ENCODE assay signal across 38 cellular contexts in the genomic region with DNA sequence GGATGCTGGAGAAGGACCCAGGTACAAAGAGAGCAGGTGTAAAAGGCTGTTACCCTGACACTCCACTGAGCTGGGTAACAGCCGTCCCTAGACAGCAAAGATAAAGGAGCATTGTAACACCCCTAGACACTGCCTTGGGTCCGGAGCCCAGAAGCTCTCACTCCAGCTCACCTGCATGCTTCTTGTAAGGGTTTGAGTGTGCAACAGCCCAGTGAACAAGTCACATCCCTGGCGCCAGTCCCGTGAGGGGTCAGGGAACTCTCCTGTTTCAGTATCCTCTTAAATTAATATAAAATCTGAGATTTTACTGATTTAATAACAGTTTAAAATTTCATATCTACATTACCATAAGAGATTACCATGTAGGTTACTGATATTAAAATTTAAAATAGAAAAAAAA.
"Had no signal": no experiment of that assay in that cellular context is flagged by ENCODE, and none has a peak within 500 bp of the region (broad histone marks: within the 10 kb centered on the region; RNA-seq: fewer than 3 reads in every experiment).

No MANE protein-coding gene starts in this region.

- H3K36me3 Mint-ChIP-seq: activated naive CD4-positive, alpha-beta T cell treated with anti-CD3 and anti-CD28 coated beads, Interleukin-2, amount 10 ng/mL, durations not matched to agents 7 days and 5 days; activated naive CD4-positive, alpha-beta T cell treated with anti-CD3 and anti-CD28 coated beads, Interleukin-2, amount 50 U/mL, for 24 hours; activated naive CD4-positive, alpha-beta T cell treated with anti-CD3 and anti-CD28 coated beads, Interleukin-2, amount 50 U/mL, for 72 hours; activated naive CD8-positive, alpha-beta T cell; activated naive CD8-positive, alpha-beta T cell treated with anti-CD3 and anti-CD28 coated beads for 36 hours; activated naive CD8-positive, alpha-beta T cell treated with anti-CD3 and anti-CD28 coated beads, Interleukin-2, amount 10 ng/mL, durations not matched to agents 7 days and 5 days; brain had no signal

- H3K27me3 ChIP-seq: adrenal gland, ascending aorta, body of pancreas, brain microvascular endothelial cell, breast epithelium, cardiac muscle cell had no signal

- H3K4me1 ChIP-seq: adrenal gland, ascending aorta, body of pancreas, breast epithelium had no signal

- H3K4me1 Mint-ChIP-seq: activated naive CD4-positive, alpha-beta T cell treated with anti-CD3 and anti-CD28 coated beads, Interleukin-2, amount 10 ng/mL, durations not matched to agents 7 days and 5 days; activated naive CD4-positive, alpha-beta T cell treated with anti-CD3 and anti-CD28 coated beads, Interleukin-2, amount 50 U/mL, for 24 hours; activated naive CD8-positive, alpha-beta T cell treated with anti-CD3 and anti-CD28 coated beads for 36 hours; activated naive CD8-positive, alpha-beta T cell treated with anti-CD3 and anti-CD28 coated beads, Interleukin-2, amount 10 ng/mL, durations not matched to agents 7 days and 5 days; activated naive CD8-positive, alpha-beta T cell treated with anti-CD3 and anti-CD28 coated beads, Interleukin-2, amount 50 U/mL, for 24 hours; activated T-helper 17 cell treated with anti-CD3 and anti-CD28 coated beads, Interleukin-2, amount 50 U/mL, for 72 hours; brain; central memory CD8-positive, alpha-beta T cell had no signal

- H3K36me3 ChIP-seq: adrenal gland, ascending aorta, brain microvascular endothelial cell, breast epithelium, cardiac muscle cell had no signal

- H3K27me3 Mint-ChIP-seq: activated naive CD4-positive, alpha-beta T cell treated with anti-CD3 and anti-CD28 coated beads, Interleukin-2, amount 10 ng/mL, durations not matched to agents 7 days and 5 days; activated naive CD4-positive, alpha-beta T cell treated with anti-CD3 and anti-CD28 coated beads, Interleukin-2, amount 50 U/mL, for 24 hours; activated naive CD8-positive, alpha-beta T cell; activated naive CD8-positive, alpha-beta T cell treated with anti-CD3 and anti-CD28 coated beads for 36 hours; activated naive CD8-positive, alpha-beta T cell treated with anti-CD3 and anti-CD28 coated beads, Interleukin-2, amount 10 ng/mL, durations not matched to agents 7 days and 5 days; activated naive CD8-positive, alpha-beta T cell treated with anti-CD3 and anti-CD28 coated beads, Interleukin-2, amount 50 U/mL, for 24 hours; activated T-cell treated with anti-CD3 and anti-CD28 coated beads, Interleukin-2, amount 50 U/mL, for 24 hours; activated T-helper 17 cell treated with anti-CD3 and anti-CD28 coated beads, Interleukin-2, amount 50 U/mL, for 72 hours; central memory CD8-positive, alpha-beta T cell had no signal

- DNase-seq: activated effector memory CD4-positive, alpha-beta T cell treated with anti-CD3 and anti-CD28 coated beads, Interleukin-2, amount 50 U/mL, for 16 hours; activated effector memory CD4-positive, alpha-beta T cell treated with Interleukin-2 at 50 U/mL for 16 hours; activated gamma-delta T cell; activated gamma-delta T cell treated with Interleukin-2 at 50 U/mL for 16 hours; activated naive CD4-positive, alpha-beta T cell; activated naive CD4-positive, alpha-beta T cell treated with anti-CD3 and anti-CD28 coated beads for 36 hours; activated naive CD4-positive, alpha-beta T cell treated with anti-CD3 and anti-CD28 coated beads, Interleukin-2, amount 10 ng/mL, durations not matched to agents 7 days and 5 days; activated naive CD4-positive, alpha-beta T cell treated with anti-CD3 and anti-CD28 coated beads, Interleukin-2, amount 50 U/mL, for 16 hours; activated naive CD4-positive, alpha-beta T cell treated with Interleukin-2 at 50 U/mL for 16 hours; activated naive CD8-positive, alpha-beta T cell treated with anti-CD3 and anti-CD28 coated beads for 36 hours; activated naive CD8-positive, alpha-beta T cell treated with anti-CD3 and anti-CD28 coated beads, Interleukin-2, amount 10 ng/mL, durations not matched to agents 7 days and 5 days; activated naive CD8-positive, alpha-beta T cell treated with anti-CD3 and anti-CD28 coated beads, Interleukin-2, amount 50 U/mL, for 24 hours; activated T-cell treated with anti-CD3 and anti-CD28 coated beads, Interleukin-2, amount 50 U/mL, for 1 hour; activated T-cell treated with anti-CD3 and anti-CD28 coated beads, Interleukin-2, amount 50 U/mL, for 24 hours; activated T-cell treated with anti-CD3 and anti-CD28 coated beads, Interleukin-2, amount 50 U/mL, for 4 hours; activated T-cell treated with anti-CD3 and anti-CD28 coated beads, Interleukin-2, amount 50 U/mL, for 48 hours; activated T-cell treated with anti-CD3 and anti-CD28 coated beads, Interleukin-2, amount 50 U/mL, for 72 hours; adrenal gland; amniotic stem cell; amygdala; anterior cingulate cortex; aorta; body of pancreas; brain microvascular endothelial cell; caudate nucleus; central memory CD4-positive, alpha-beta T cell; cerebellar nuclear complex had no signal

- H3K4me3 ChIP-seq: adrenal gland, ascending aorta, body of pancreas, breast epithelium, cardiac muscle cell had no signal

- H3K4me3 Mint-ChIP-seq: activated naive CD4-positive, alpha-beta T cell treated with anti-CD3 and anti-CD28 coated beads for 36 hours; activated naive CD4-positive, alpha-beta T cell treated with anti-CD3 and anti-CD28 coated beads, Interleukin-2, amount 10 ng/mL, durations not matched to agents 7 days and 5 days; activated naive CD4-positive, alpha-beta T cell treated with anti-CD3 and anti-CD28 coated beads, Interleukin-2, amount 50 U/mL, for 24 hours; activated naive CD8-positive, alpha-beta T cell; activated naive CD8-positive, alpha-beta T cell treated with anti-CD3 and anti-CD28 coated beads for 36 hours; activated naive CD8-positive, alpha-beta T cell treated with anti-CD3 and anti-CD28 coated beads, Interleukin-2, amount 10 ng/mL, durations not matched to agents 7 days and 5 days; activated naive CD8-positive, alpha-beta T cell treated with anti-CD3 and anti-CD28 coated beads, Interleukin-2, amount 50 U/mL, for 24 hours; activated T-cell treated with anti-CD3 and anti-CD28 coated beads, Interleukin-2, amount 50 U/mL, for 24 hours; activated T-cell treated with anti-CD3 and anti-CD28 coated beads, Interleukin-2, amount 50 U/mL, for 4 hours; activated T-cell treated with anti-CD3 and anti-CD28 coated beads, Interleukin-2, amount 50 U/mL, for 72 hours; activated T-helper 1 cell treated with anti-CD3 and anti-CD28 coated beads, Interleukin-12 subunit alpha, Interleukin-12 subunit beta, Interleukin-2, Interleukin-4 antibody, amounts not matched to agents 30 ng/mL and 10 ng/mL and 1 ng/mL, durations not matched to agents 14 hours and 24 hours and 36 hours; activated T-helper 17 cell treated with anti-CD3 and anti-CD28 coated beads, Interleukin-2, amount 50 U/mL, for 72 hours; brain; central memory CD8-positive, alpha-beta T cell had no signal

- H3K9me3 ChIP-seq: adrenal gland, ascending aorta, body of pancreas, breast epithelium had no signal

- H3K9me3 Mint-ChIP-seq: activated naive CD4-positive, alpha-beta T cell treated with anti-CD3 and anti-CD28 coated beads, Interleukin-2, amount 50 U/mL, for 24 hours; activated naive CD8-positive, alpha-beta T cell treated with anti-CD3 and anti-CD28 coated beads, Interleukin-2, amount 50 U/mL, for 24 hours; brain had no signal

- H3K27ac ChIP-seq: adrenal gland, ascending aorta, body of pancreas, brain microvascular endothelial cell, breast epithelium, cardiac muscle cell had no signal

- H3K27ac Mint-ChIP-seq: activated naive CD4-positive, alpha-beta T cell treated with anti-CD3 and anti-CD28 coated beads for 36 hours; activated naive CD4-positive, alpha-beta T cell treated with anti-CD3 and anti-CD28 coated beads, Interleukin-2, amount 10 ng/mL, durations not matched to agents 7 days and 5 days; activated naive CD4-positive, alpha-beta T cell treated with anti-CD3 and anti-CD28 coated beads, Interleukin-2, amount 50 U/mL, for 24 hours; activated naive CD4-positive, alpha-beta T cell treated with anti-CD3 and anti-CD28 coated beads, Interleukin-2, amount 50 U/mL, for 72 hours; activated naive CD8-positive, alpha-beta T cell; activated naive CD8-positive, alpha-beta T cell treated with anti-CD3 and anti-CD28 coated beads for 36 hours; activated naive CD8-positive, alpha-beta T cell treated with anti-CD3 and anti-CD28 coated beads, Interleukin-2, amount 10 ng/mL, durations not matched to agents 7 days and 5 days; activated naive CD8-positive, alpha-beta T cell treated with anti-CD3 and anti-CD28 coated beads, Interleukin-2, amount 50 U/mL, for 24 hours; activated T-cell treated with anti-CD3 and anti-CD28 coated beads, Interleukin-2, amount 50 U/mL, for 24 hours; activated T-cell treated with anti-CD3 and anti-CD28 coated beads, Interleukin-2, amount 50 U/mL, for 72 hours; activated T-helper 1 cell treated with anti-CD3 and anti-CD28 coated beads, Interleukin-12 subunit alpha, Interleukin-12 subunit beta, Interleukin-2, Interleukin-4 antibody, amounts not matched to agents 30 ng/mL and 10 ng/mL and 1 ng/mL, durations not matched to agents 14 hours and 24 hours and 36 hours; activated T-helper 17 cell treated with anti-CD3 and anti-CD28 coated beads, Interleukin-2, amount 50 U/mL, for 72 hours; activated T-helper 2 cell treated with anti-CD3 and anti-CD28 coated beads, Interferon-gamma antibody, Interleukin-2, Interleukin-4, amounts not matched to agents 10 μg/mL and 5 μg/mL and 100 μg/mL, durations not matched to agents 14 hours and 24 hours and 36 hours; brain had no signal
